ENCODE assay signal across 1 cellular context in genomic region chr7:75878769-75879596, GRCh38.
TF ChIP-seq lines count a peak whose summit lies in the region.

RHBDD2 (plus strand) TSS chr7:75879034; CDS start chr7:75879083, 49 bp downstream.

TF ChIP-seq in WTC11, 78 proteins besides CTCF, POLR2A, EP300 and RAD21 (continued from another document and continues in another):
- TF ChIP-seq IRF2 (CRISPR knock-in tag; IDR thresholded peaks at IDR 0.05; ENCODE audit: borderline replicate concordance, low read depth): no peak
- no peak for TF ChIP-seq GTF2I (CRISPR knock-in tag; conservative IDR thresholded peaks at IDR 0.05)
- TF ChIP-seq NFYB (CRISPR knock-in tag; conservative IDR thresholded peaks at IDR 0.05; ENCODE audit: low read depth): no peak
- TF ChIP-seq ZNF671 (CRISPR knock-in tag; IDR thresholded peaks at IDR 0.05): no peak
- TF ChIP-seq SP1 (CRISPR knock-in tag; conservative IDR thresholded peaks at IDR 0.05): peak; percentile 59; the same call in 1 of the 2 replicates
- peak; percentile 70; the same call in 1 of the 2 replicates for TF ChIP-seq MAX (CRISPR knock-in tag; IDR thresholded peaks at IDR 0.05)
- no peak for TF ChIP-seq OVOL2 (CRISPR knock-in tag; IDR thresholded peaks at IDR 0.05; ENCODE audit: borderline replicate concordance)
- no peak; the same call in 1 of the 2 replicates for TF ChIP-seq MYBL2 (CRISPR knock-in tag; IDR thresholded peaks at IDR 0.05)
- peak; percentile 89; the same call in 1 of the 2 replicates for TF ChIP-seq FOXP4 (CRISPR knock-in tag; IDR thresholded peaks at IDR 0.05)
- no peak for TF ChIP-seq MLX (CRISPR knock-in tag; IDR thresholded peaks at IDR 0.05)
- TF ChIP-seq STAT6 (CRISPR knock-in tag; conservative IDR thresholded peaks at IDR 0.05; ENCODE audit: low read depth): no peak
- TF ChIP-seq AR (CRISPR knock-in tag; IDR thresholded peaks at IDR 0.05): no peak
- peak; percentile 42; the same call in 1 of the 2 replicates for TF ChIP-seq CREM (CRISPR knock-in tag; IDR thresholded peaks at IDR 0.05)
- no peak for TF ChIP-seq ZSCAN18 (CRISPR knock-in tag; IDR thresholded peaks at IDR 0.05)
- TF ChIP-seq ATF1 (CRISPR knock-in tag; IDR thresholded peaks at IDR 0.05): peak; percentile 87
- TF ChIP-seq NR3C1 (CRISPR knock-in tag; conservative IDR thresholded peaks at IDR 0.05; ENCODE audit: low read depth): no peak
- no peak for TF ChIP-seq TCF7 (CRISPR knock-in tag; IDR thresholded peaks at IDR 0.05; ENCODE audit: low read depth)
- no peak for TF ChIP-seq FOXJ3 (CRISPR knock-in tag; IDR thresholded peaks at IDR 0.05; ENCODE audit: borderline replicate concordance)
- 0 out of 2 replicates have a peak, but pooled peaks have one; percentile 63 for TF ChIP-seq ZNF281 (CRISPR knock-in tag; IDR thresholded peaks at IDR 0.05)
- TF ChIP-seq SOX15 (CRISPR knock-in tag; IDR thresholded peaks at IDR 0.05): no peak
- TF ChIP-seq ERG (CRISPR knock-in tag; IDR thresholded peaks at IDR 0.05): no peak
- no peak for TF ChIP-seq HMGA2 (CRISPR knock-in tag; IDR thresholded peaks at IDR 0.05)
- no peak for TF ChIP-seq JAZF1 (CRISPR knock-in tag; IDR thresholded peaks at IDR 0.05)
- 0 out of 2 replicates have a peak, but pooled peaks have one; percentile 43 for TF ChIP-seq NFATC4 (CRISPR knock-in tag; IDR thresholded peaks at IDR 0.05)
- no peak for TF ChIP-seq E2F1 (CRISPR knock-in tag; IDR thresholded peaks at IDR 0.05)
- TF ChIP-seq ZBTB21 (CRISPR knock-in tag; IDR thresholded peaks at IDR 0.05; ENCODE audit: borderline replicate concordance): no peak
- TF ChIP-seq ZNF263 (CRISPR knock-in tag; IDR thresholded peaks at IDR 0.05; ENCODE audit: low read depth): no peak
- TF ChIP-seq E2F4 (CRISPR knock-in tag; IDR thresholded peaks at IDR 0.05; ENCODE audit: borderline replicate concordance, low read depth): peak; percentile 91
- no peak for TF ChIP-seq IRF1 (CRISPR knock-in tag; IDR thresholded peaks at IDR 0.05)
- TF ChIP-seq NFE2L1 (CRISPR knock-in tag; IDR thresholded peaks at IDR 0.05): no peak; the same call in 1 of the 2 replicates
- peak; percentile 75; the same call in 1 of the 2 replicates for TF ChIP-seq ESRRA (CRISPR knock-in tag; IDR thresholded peaks at IDR 0.05; ENCODE audit: borderline replicate concordance)
- TF ChIP-seq ZBTB43 (CRISPR knock-in tag; IDR thresholded peaks at IDR 0.05): peak; percentile 54; the same call in 1 of the 2 replicates
- no peak for TF ChIP-seq CREB1 (CRISPR knock-in tag; IDR thresholded peaks at IDR 0.05)
- TF ChIP-seq PRRX2 (CRISPR knock-in tag; IDR thresholded peaks at IDR 0.05): no peak
